ENCODE assay signal across 28 cellular contexts in the genomic region with DNA sequence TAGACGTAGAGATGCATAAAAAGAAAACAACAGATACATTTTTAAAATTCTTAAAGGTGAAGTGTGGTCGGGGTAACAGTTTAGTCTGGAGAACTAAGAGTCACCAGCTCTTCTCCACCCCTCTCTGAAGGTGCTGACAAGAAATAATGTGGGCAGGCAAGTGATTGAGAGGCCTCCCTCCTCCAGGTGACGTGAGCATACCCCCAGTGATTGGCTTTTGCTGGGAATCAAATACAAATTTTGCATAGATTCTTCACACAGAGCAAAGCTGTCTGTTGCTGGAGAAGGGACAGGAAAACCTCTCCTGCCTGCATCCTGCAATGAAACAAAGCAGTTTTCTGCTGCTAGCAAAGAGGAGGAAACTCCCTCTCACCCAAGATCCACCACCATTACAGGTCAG.
"Had no signal": no experiment of that assay in that cellular context is flagged by ENCODE, and none has a peak within 500 bp of the region (broad histone marks: within the 10 kb centered on the region; RNA-seq: fewer than 3 reads in every experiment).

No MANE protein-coding gene starts in this region.

- H3K27ac Mint-ChIP-seq: dendritic cell treated with granulocyte-macrophage colony-stimulating factor and Interleukin-4, amounts not matched to agents 40 ng/mL and 50 ng/mL, for 4 days; mesothelial cell of epicardium; naive B cell; natural killer cell treated with Interleukin-12 subunit alpha and Interleukin-12 subunit beta and Interleukin-15 and Interleukin-18, amount 100 ng/mL, for 72 hours; stimulated activated naive B cell treated with anti-CD40 and anti-IgM and Interleukin-4, amounts not matched to agents 10 μg/mL and 1 μg/mL and 100 μg/mL, for 72 hours; stimulated activated naive CD8-positive, alpha-beta T cell treated with anti-CD3 and anti-CD28 coated beads, Interleukin-15, Interleukin-2, amounts not matched to agents 100 ng/mL and 50 ng/mL, for 24 hours had no signal

- FAIRE-seq: endometrium, kidney, urothelium cell line had no signal

- H3K79me2 ChIP-seq: hepatocyte had no signal

- H3K4me1 Mint-ChIP-seq: naive B cell; neural crest cell; stimulated activated naive B cell treated with anti-CD40 and anti-IgM and Interleukin-4, amounts not matched to agents 10 μg/mL and 1 μg/mL and 100 μg/mL, for 72 hours had no signal

- H3K27ac ChIP-seq: colonic mucosa, epithelial cell of prostate, gastrocnemius medialis, heart left ventricle, hepatocyte, prostate gland, sigmoid colon, thoracic aorta, tibial nerve, upper lobe of left lung had no signal

- DNase-seq: colonic mucosa; effector memory CD4-positive, alpha-beta T cell; foreskin fibroblast; gastrocnemius medialis; heart left ventricle; kidney; mesenchymal stem cell; mucosa of descending colon; naive B cell; right cardiac atrium; sigmoid colon; stimulated activated CD4-positive, alpha-beta T cell treated with anti-CD3 and anti-CD28 coated beads, Interleukin-4, amount 100 ng/mL, for 4 hours; stimulated activated naive B cell treated with anti-CD40 and anti-IgM and Interleukin-4, amounts not matched to agents 10 μg/mL and 1 μg/mL and 100 μg/mL, for 72 hours; upper lobe of left lung had no signal

- H3K27me3 Mint-ChIP-seq: dendritic cell treated with granulocyte-macrophage colony-stimulating factor and Interleukin-4, amounts not matched to agents 40 ng/mL and 50 ng/mL, for 4 days; naive B cell; natural killer cell treated with Interleukin-12 subunit alpha and Interleukin-12 subunit beta and Interleukin-15 and Interleukin-18, amount 100 ng/mL, for 72 hours; stimulated activated naive B cell treated with anti-CD40 and anti-IgM and Interleukin-4, amounts not matched to agents 10 μg/mL and 1 μg/mL and 100 μg/mL, for 72 hours; stimulated activated naive CD8-positive, alpha-beta T cell treated with anti-CD3 and anti-CD28 coated beads, Interleukin-15, Interleukin-2, amounts not matched to agents 100 ng/mL and 50 ng/mL, for 24 hours had no signal

- H3K4me3 ChIP-seq: colonic mucosa, gastrocnemius medialis, heart left ventricle, hepatocyte, mucosa of descending colon, prostate gland, sigmoid colon, thoracic aorta, tibial nerve, upper lobe of left lung had no signal

- H3K9me3 Mint-ChIP-seq: dendritic cell treated with granulocyte-macrophage colony-stimulating factor and Interleukin-4, amounts not matched to agents 40 ng/mL and 50 ng/mL, for 4 days; neural crest cell; stimulated activated naive B cell treated with anti-CD40 and anti-IgM and Interleukin-4, amounts not matched to agents 10 μg/mL and 1 μg/mL and 100 μg/mL, for 72 hours; stimulated activated naive CD8-positive, alpha-beta T cell treated with anti-CD3 and anti-CD28 coated beads, Interleukin-15, Interleukin-2, amounts not matched to agents 100 ng/mL and 50 ng/mL, for 24 hours had no signal

- H3K9me3 ChIP-seq: colonic mucosa, gastrocnemius medialis, mucosa of descending colon, prostate gland, sigmoid colon, thoracic aorta, upper lobe of left lung had no signal

- H2AFZ ChIP-seq: hepatocyte had no signal

- ATAC-seq: esophagus mucosa; gastrocnemius medialis; heart left ventricle; left lobe of liver; mucosa of descending colon; natural killer cell treated with Interleukin-12 subunit alpha and Interleukin-12 subunit beta and Interleukin-15 and Interleukin-18, amount 100 ng/mL, for 72 hours; right cardiac atrium; stimulated activated naive B cell treated with anti-CD40 and anti-IgM and Interleukin-4, amounts not matched to agents 10 μg/mL and 1 μg/mL and 100 μg/mL, for 72 hours had no signal

- H3K4me2 ChIP-seq: hepatocyte had no signal

- H3K4me3 Mint-ChIP-seq: dendritic cell treated with granulocyte-macrophage colony-stimulating factor and Interleukin-4, amounts not matched to agents 40 ng/mL and 50 ng/mL, for 4 days; mesothelial cell of epicardium; naive B cell; natural killer cell treated with Interleukin-12 subunit alpha and Interleukin-12 subunit beta and Interleukin-15 and Interleukin-18, amount 100 ng/mL, for 72 hours; neural crest cell; stimulated activated naive B cell treated with anti-CD40 and anti-IgM and Interleukin-4, amounts not matched to agents 10 μg/mL and 1 μg/mL and 100 μg/mL, for 72 hours; stimulated activated naive CD8-positive, alpha-beta T cell treated with anti-CD3 and anti-CD28 coated beads, Interleukin-15, Interleukin-2, amounts not matched to agents 100 ng/mL and 50 ng/mL, for 24 hours had no signal

- H3K27me3 ChIP-seq: colonic mucosa, gastrocnemius medialis, heart left ventricle, hepatocyte, sigmoid colon, tibial nerve, upper lobe of left lung had no signal

- H3K36me3 Mint-ChIP-seq: mesothelial cell of epicardium; naive B cell; natural killer cell treated with Interleukin-12 subunit alpha and Interleukin-12 subunit beta and Interleukin-15 and Interleukin-18, amount 100 ng/mL, for 72 hours; stimulated activated naive B cell treated with anti-CD40 and anti-IgM and Interleukin-4, amounts not matched to agents 10 μg/mL and 1 μg/mL and 100 μg/mL, for 72 hours had no signal

- H3K36me3 ChIP-seq: colonic mucosa, gastrocnemius medialis, heart left ventricle, prostate gland, sigmoid colon, thoracic aorta, tibial nerve, upper lobe of left lung had no signal

- H3K4me1 ChIP-seq: colonic mucosa, gastrocnemius medialis, heart left ventricle, prostate gland, sigmoid colon, tibial nerve, upper lobe of left lung had no signal
